Comparison of ENCODE assay signal across 10 cellular contexts in the genomic region with DNA sequence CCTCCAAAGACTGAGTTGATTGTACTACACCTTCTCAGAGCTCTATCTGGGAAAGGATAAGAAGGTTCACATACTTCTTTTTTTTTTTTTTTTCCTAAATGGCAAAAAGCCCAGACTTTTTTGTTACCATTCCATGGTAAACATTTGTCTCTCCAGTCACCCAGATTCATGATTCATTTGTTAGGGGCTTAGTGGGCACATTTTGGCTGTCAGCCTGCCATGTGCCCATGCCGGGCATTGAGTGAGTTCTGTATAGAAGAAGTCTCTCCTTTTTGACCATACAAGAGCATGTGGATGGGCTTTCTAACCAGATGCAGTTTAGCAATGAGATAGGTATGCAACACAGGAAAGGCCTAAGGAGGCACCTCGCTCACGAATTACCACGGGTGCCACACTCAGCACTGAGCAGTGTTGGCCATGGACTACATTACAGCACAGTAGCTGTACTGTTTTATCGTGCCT.
DNase-seq lines count a peak whose midpoint lies in the region; FAIRE-seq lines count a peak whose summit lies in the region.
"Had no signal": no experiment of that assay in that cellular context is flagged by ENCODE, and none has a peak within 500 bp of the region (broad histone marks: within the 10 kb centered on the region; RNA-seq: fewer than 3 reads in every experiment).

No MANE protein-coding gene starts in this region.

- FAIRE-seq in urothelium cell line (lab: Jason Lieb, UNC): no peak
- FAIRE-seq: colon had no signal

- peak; percentile 24 for DNase-seq in NCI-H1105 treated with DMSO at 0.1 percent for 48 hours (lab: John Stamatoyannopoulos, UW)
- DNase-seq in NCI-H1105 (lab: John Stamatoyannopoulos, UW): no peak
- peak; percentile 94 for DNase-seq in astrocyte of the hippocampus (ENCODE audit: low read depth, low spot score)
- peak; percentile 78 for DNase-seq in glomerular visceral epithelial cell (ENCODE audit: extremely low spot score)
- peak; percentile 47 for DNase-seq in urothelium cell line (ENCODE audit: low spot score)
- no peak for DNase-seq in DMS153 treated with DMSO at 0.1 percent for 48 hours (lab: John Stamatoyannopoulos, UW; ENCODE audit: unreplicated experiment)
- no peak for DNase-seq in kidney glomerular epithelial cell (lab: John Stamatoyannopoulos, UW)
- DNase-seq in T-helper 2 cell: no peak
- DNase-seq: stimulated activated naive CD8-positive, alpha-beta T cell treated with anti-CD3 and anti-CD28 coated beads, Interleukin-15, Interleukin-2, amounts not matched to agents 100 U/mL and 50 U/mL, for 24 hours had no signal

Comparison
In these comparisons a context has a peak if more than half of its experiments do, and no peak if none do; other contexts are left out.
1. DNase-seq: peak in NCI-H1105 treated with DMSO at 0.1 percent for 48 hours (single experiment), astrocyte of the hippocampus (single experiment), glomerular visceral epithelial cell (single experiment) and urothelium cell line (single experiment); none in NCI-H1105 (single experiment), DMS153 treated with DMSO at 0.1 percent for 48 hours (single experiment), kidney glomerular epithelial cell (single experiment) and T-helper 2 cell (0 of 5).